13 cellular contexts compared by ENCODE assay signal in genomic region chr9:109506097-109506712, GRCh38. TPM values are rescaled to one million over a fixed set of nuclear protein-coding genes. Genes with fewer than 3 reads are reported as not detected.
DNase-seq lines count a peak whose midpoint lies in the region; ATAC-seq and TF ChIP-seq lines count a peak whose summit lies in the region.
"Had no signal": no experiment of that assay in that cellular context is flagged by ENCODE, and none has a peak within 500 bp of the region (broad histone marks: within the 10 kb centered on the region; RNA-seq: fewer than 3 reads in every experiment).

No MANE protein-coding gene starts in this region.

- ATAC-seq in HG03439 (IDR thresholded peaks at IDR 0.05; ENCODE audit: unreplicated experiment) = no peak

- H3K27ac Mint-ChIP-seq in activated CD4-positive, alpha-beta T cell treated with anti-CD3 and anti-CD28 coated beads, Interleukin-2, amount 10 ng/mL, durations not matched to agents 7 days and 5 days = no peak overlapping the region
- H3K27ac Mint-ChIP-seq: HFFc6 had no signal

- peak overlapping the region; percentile 69 for H3K27ac ChIP-seq in hepatocyte
- H3K27ac ChIP-seq: colonic mucosa, stomach, WERI-Rb-1 had no signal

- DNase-seq in NCI-H1092 treated with DMSO at 0.1 percent for 48 hours (lab: John Stamatoyannopoulos, UW) (peak; percentile 12), NCI-H1092 (lab: John Stamatoyannopoulos, UW) (no peak), NCI-H526 (lab: John Stamatoyannopoulos, UW) (peak; percentile 17 to 55), hepatocyte (ENCODE audit: low spot score) (peak; percentile 37), ureter (ENCODE audit: low spot score) (no peak)
- DNase-seq in activated CD4-positive, alpha-beta T cell treated with anti-CD3 and anti-CD28 coated beads, Interleukin-2, amount 10 ng/mL, durations not matched to agents 7 days and 5 days = no peak
- no peak for DNase-seq in activated effector memory CD4-positive, alpha-beta T cell treated with Interleukin-2 at 50 U/mL for 16 hours
- DNase-seq: activated effector memory CD4-positive, alpha-beta T cell treated with anti-CD3 and anti-CD28 coated beads, Interleukin-2, amount 50 U/mL, for 16 hours; colonic mucosa; HFFc6; stomach; WERI-Rb-1 had no signal

- no peaks in the 10 kb centered on the region for H3K36me3 Mint-ChIP-seq in activated CD4-positive, alpha-beta T cell treated with anti-CD3 and anti-CD28 coated beads, Interleukin-2, amount 10 ng/mL, durations not matched to agents 7 days and 5 days (ENCODE audit: low read depth)

- CTCF ChIA-PET in activated CD4-positive, alpha-beta T cell treated with anti-CD3 and anti-CD28 coated beads, Interleukin-2, amount 10 ng/mL, durations not matched to agents 7 days and 5 days (lab: Charles Lee) = no interaction called here

- no peaks in the 10 kb centered on the region for H4K20me1 ChIP-seq in hepatocyte (ENCODE audit: insufficient read depth, poor library complexity, severe bottlenecking)

- H3K9me2 ChIP-seq in hepatocyte (replicated peaks; ENCODE audit: insufficient read depth) = no peaks in the 10 kb centered on the region

- H3K4me1 ChIP-seq in hepatocyte (ENCODE audit: insufficient read depth) = peaks cover 10% of the 10 kb centered on the region
- H3K4me1 ChIP-seq: colonic mucosa had no signal

- no peaks in the 10 kb centered on the region for H3K4me1 Mint-ChIP-seq in activated CD4-positive, alpha-beta T cell treated with anti-CD3 and anti-CD28 coated beads, Interleukin-2, amount 10 ng/mL, durations not matched to agents 7 days and 5 days

- H3K79me2 ChIP-seq in hepatocyte = no peaks in the 10 kb centered on the region

- no peaks in the 10 kb centered on the region for H3K9me3 Mint-ChIP-seq in activated CD4-positive, alpha-beta T cell treated with anti-CD3 and anti-CD28 coated beads, Interleukin-2, amount 10 ng/mL, durations not matched to agents 7 days and 5 days
- H3K9me3 Mint-ChIP-seq: HFFc6 had no signal

- no peaks in the 10 kb centered on the region for H3K36me3 ChIP-seq in hepatocyte (replicated peaks; ENCODE audit: insufficient read depth, low read depth)
- H3K36me3 ChIP-seq: colonic mucosa, stomach, WERI-Rb-1 had no signal

- H3K27me3 Mint-ChIP-seq in activated CD4-positive, alpha-beta T cell treated with anti-CD3 and anti-CD28 coated beads, Interleukin-2, amount 10 ng/mL, durations not matched to agents 7 days and 5 days = peaks cover 43% of the 10 kb centered on the region

- H3K9me3 ChIP-seq in hepatocyte (ENCODE audit: low read depth) = no peaks in the 10 kb centered on the region
- H3K9me3 ChIP-seq: colonic mucosa, stomach had no signal

- POLR2A ChIA-PET in activated CD4-positive, alpha-beta T cell treated with anti-CD3 and anti-CD28 coated beads, Interleukin-2, amount 10 ng/mL, durations not matched to agents 7 days and 5 days (lab: Charles Lee) = no interaction called here

- H3K4me2 ChIP-seq in hepatocyte = no peak overlapping the region

- no peak overlapping the region for H3K4me3 Mint-ChIP-seq in activated CD4-positive, alpha-beta T cell treated with anti-CD3 and anti-CD28 coated beads, Interleukin-2, amount 10 ng/mL, durations not matched to agents 7 days and 5 days
- H3K4me3 Mint-ChIP-seq: HFFc6 had no signal

- no peak overlapping the region for H2AFZ ChIP-seq in hepatocyte

- no peak overlapping the region for H3K4me3 ChIP-seq in hepatocyte
- H3K4me3 ChIP-seq: colonic mucosa, stomach had no signal

- no peak for TF ChIP-seq CTCF in hepatocyte (IDR thresholded peaks at IDR 0.05; ENCODE audit: poor library complexity)

- peaks cover 10% of the 10 kb centered on the region for H3K27me3 ChIP-seq in hepatocyte
- H3K27me3 ChIP-seq: colonic mucosa had no signal

- WGBS in hepatocyte (ENCODE audit: low lambda C conversion rate, missing lambda C conversion rate) = 71% methylated on average over 3 of the region's 3 CpGs

RNA-seq across cellular contexts. Expression of gene PTPN3, which starts 8.1 kb away (rescaled TPM):
- total RNA-seq in hepatocyte (11.8 and 12.1 TPM in 2 replicates), ureter (36.4 TPM)
- polyA plus RNA-seq in hepatocyte = 4.4 and 7.7 TPM in 2 replicates
- not detected for total RNA-seq in activated CD4-positive, alpha-beta T cell treated with anti-CD3 and anti-CD28 coated beads, Interleukin-2, amount 10 ng/mL, durations not matched to agents 7 days and 5 days
- total RNA-seq: HFFc6 had no signal

Comparison
In these comparisons a context has a peak if more than half of its experiments do, and no peak if none do; other contexts are left out.
1. DNase-seq: peak in NCI-H1092 treated with DMSO at 0.1 percent for 48 hours (single experiment), NCI-H526 (2 of 2) and hepatocyte (single experiment); none in NCI-H1092 (single experiment), activated CD4-positive, alpha-beta T cell treated with anti-CD3 and anti-CD28 coated beads, Interleukin-2, amount 10 ng/mL, durations not matched to agents 7 days and 5 days (single experiment), ureter (single experiment) and activated effector memory CD4-positive, alpha-beta T cell treated with Interleukin-2 at 50 U/mL for 16 hours (single experiment).
2. RNA of gene PTPN3, which starts 8.1 kb away (total RNA-seq): 36.4 TPM in ureter (single experiment) and 11.8 to 12.1 TPM in hepatocyte; not detected in activated CD4-positive, alpha-beta T cell treated with anti-CD3 and anti-CD28 coated beads, Interleukin-2, amount 10 ng/mL, durations not matched to agents 7 days and 5 days; every median in the first group is over 10 times any median in the second.